7 cellular contexts compared by ENCODE assay signal in genomic region chr17:19533718-19534561, GRCh38. TPM values are rescaled to one million over a fixed set of nuclear protein-coding genes. Genes with fewer than 3 reads are reported as not detected.
DNase-seq lines count a peak whose midpoint lies in the region; ATAC-seq and TF ChIP-seq lines count a peak whose summit lies in the region.

SLC47A1 (plus strand) TSS chr17:19533854; CDS start chr17:19533940, 86 bp downstream.

- H3K9me3 ChIP-seq in endodermal cell (ENCODE audit: control insufficient read depth, low read length) = no peaks in the 10 kb centered on the region

- H3K27me3 ChIP-seq in endodermal cell (ENCODE audit: control insufficient read depth, insufficient read depth, low read length, poor library complexity, severe bottlenecking) = peaks cover 48% of the 10 kb centered on the region

- no peak within 1 kb of the TSS for H3K27ac Mint-ChIP-seq in endodermal cell

- peak; percentile 41 for DNase-seq in GM13976 (ENCODE audit: low spot score)
- DNase-seq in SK-MEL-5 (ENCODE audit: low read depth, low spot score) = peak; percentile 45
- peak; percentile 85 for DNase-seq in endodermal cell
- no peak for DNase-seq in mucosa of gallbladder (ENCODE audit: low spot score)
- no peak for DNase-seq in SIG-M5 treated with dmso at 0.1 percent for 504 hours (lab: John Stamatoyannopoulos, UW; ENCODE audit: unreplicated experiment)

- WGBS in endodermal cell (ENCODE audit: insufficient coverage in 1 of 2, insufficient read length in 1 of 2), 2 experiments = 2 to 4% methylated on average over 36 to 87 of the region's 87 CpGs
- under 1% methylated on average over 87 of the region's 87 CpGs for WGBS in urinary bladder

- no peaks in the 10 kb centered on the region for H3K9me3 Mint-ChIP-seq in endodermal cell

- TF ChIP-seq CTCF in GM13976 (IDR thresholded peaks at IDR 0.05; ENCODE audit: borderline replicate concordance, control extremely low read depth, extremely low read depth, insufficient read depth, missing control alignments) = no peak
- no peak for TF ChIP-seq CTCF in endodermal cell (conservative IDR thresholded peaks at IDR 0.05)

- no peaks in the 10 kb centered on the region for H3K36me3 Mint-ChIP-seq in endodermal cell (ENCODE audit: low read depth)

- H3K9ac ChIP-seq in endodermal cell (ENCODE audit: extremely low read depth, low read length, poor library complexity, severe bottlenecking) = no peak within 1 kb of the TSS

- peaks cover 10% of the 10 kb centered on the region for H3K4me1 Mint-ChIP-seq in endodermal cell

- no peak within 1 kb of the TSS for H3K27ac ChIP-seq in endodermal cell (ENCODE audit: low read depth, low read length)
- H3K27ac ChIP-seq in urinary bladder (ENCODE audit: low read depth) = no peak within 1 kb of the TSS

- in situ Hi-C loops in GM13976 (cut with MboI; ENCODE audit: low sequenced_read_pairs, unreplicated experiment) = no loop called here
- in situ Hi-C loops in SK-MEL-5 (cut with HindIII; ENCODE audit: low pct_unique_long_range_greater_than_20kb, low sequenced_read_pairs) = no loop called here

- peaks cover 57% of the 10 kb centered on the region for H3K27me3 Mint-ChIP-seq in endodermal cell (ENCODE audit: insufficient read depth)

- peak within 1 kb of the TSS; percentile 77 for H3K4me3 ChIP-seq in endodermal cell (ENCODE audit: low read length)
- H3K4me3 ChIP-seq in urinary bladder (ENCODE audit: low read depth, low read length) = peak within 1 kb of the TSS; percentile 48

- H3K4me3 Mint-ChIP-seq in endodermal cell = peak within 1 kb of the TSS; percentile 55

- H3K4me1 ChIP-seq in endodermal cell (ENCODE audit: control insufficient read depth, insufficient read depth, low read length) (no peaks in the 10 kb centered on the region), urinary bladder (ENCODE audit: insufficient read depth) (peaks cover 2% of the 10 kb centered on the region)

- H3K36me3 ChIP-seq in endodermal cell (ENCODE audit: control insufficient read depth, insufficient read depth, low read length) (no peaks in the 10 kb centered on the region), urinary bladder (ENCODE audit: insufficient read depth) (no peaks in the 10 kb centered on the region)

- ATAC-seq in HG02571 (IDR thresholded peaks at IDR 0.05; ENCODE audit: unreplicated experiment) = no peak

RNA-seq across cellular contexts. Expression of gene SLC47A1, which starts in this region (rescaled TPM):
- 17.0 and 17.3 TPM in 2 replicates for total RNA-seq in SK-MEL-5 (2014; rRNA removed; shearing (Covaris generic))
- polyA plus RNA-seq in SK-MEL-5 (2015; cell fraction: cytosol; rRNA removed) = 16.2 and 26.8 TPM in 2 replicates
- 22.8 and 38.9 TPM in 2 replicates for polyA plus RNA-seq in SK-MEL-5 (2015; cell fraction: nucleus; rRNA removed)
- total RNA-seq in endodermal cell (1 to 10 TPM; 2.5 to 3.1 TPM), mucosa of gallbladder (15.4 TPM), urinary bladder (0.53 TPM)
- 3.1 TPM for polyA plus RNA-seq in endodermal cell (2013, experiment 1 of 2)
- polyA plus RNA-seq in endodermal cell (2013, experiment 2 of 2) = 2.9 TPM
- polyA plus RNA-seq in urinary bladder = 1.6 TPM

Comparison
In these comparisons a context has a peak if more than half of its experiments do, and no peak if none do; other contexts are left out.
1. DNase-seq: peak in GM13976 (single experiment), SK-MEL-5 (single experiment) and endodermal cell (single experiment); none in mucosa of gallbladder (single experiment) and SIG-M5 treated with dmso at 0.1 percent for 504 hours (single experiment).